ENCODE assay signal across 12 cellular contexts in genomic region chr15:75840659-75841058, GRCh38. TPM values are rescaled to one million over a fixed set of nuclear protein-coding genes. Genes with fewer than 3 reads are reported as not detected.
DNase-seq lines count a peak whose midpoint lies in the region; ATAC-seq and TF ChIP-seq lines count a peak whose summit lies in the region.
"Had no signal": no experiment of that assay in that cellular context is flagged by ENCODE, and none has a peak within 500 bp of the region (broad histone marks: within the 10 kb centered on the region; RNA-seq: fewer than 3 reads in every experiment).

No MANE protein-coding gene starts in this region.

- H3K9ac ChIP-seq in mammary epithelial cell (ENCODE audit: insufficient read depth, low read length), result no peak overlapping the region

- H3K79me2 ChIP-seq in mammary epithelial cell (ENCODE audit: insufficient read depth, low read length), result peaks cover 16% of the 10 kb centered on the region

- H3K4me1 Mint-ChIP-seq in T-helper 2 cell treated with Interferon-gamma antibody and Interleukin-4, amounts not matched to agents 5 μg/mL and 100 μg/mL, for 36 hours (ENCODE audit: low read depth), result peaks cover 26% of the 10 kb centered on the region

- ATAC-seq in GM21528 (IDR thresholded peaks at IDR 0.05; ENCODE audit: low FRiP score, unreplicated experiment), result no peak
- ATAC-seq in HG03469 (IDR thresholded peaks at IDR 0.05; ENCODE audit: unreplicated experiment), result no peak

- H4K20me1 ChIP-seq in mammary epithelial cell (ENCODE audit: insufficient read depth, low read length), result no peaks in the 10 kb centered on the region

- H3K4me2 ChIP-seq in mammary epithelial cell (ENCODE audit: insufficient read depth, low read depth, low read length), result no peak overlapping the region

- H3K27me3 Mint-ChIP-seq in T-helper 2 cell treated with Interferon-gamma antibody and Interleukin-4, amounts not matched to agents 5 μg/mL and 100 μg/mL, for 36 hours (ENCODE audit: low read depth), result peaks cover 18% of the 10 kb centered on the region

- no peak overlapping the region for H3K4me3 ChIP-seq in mammary epithelial cell (replicated peaks in 1 of 3; ENCODE audit: insufficient read depth in 1 of 3, low read depth in 2 of 3, low read length in 3 of 3)
- H3K4me3 ChIP-seq: tibial artery had no signal

- H3K27me3 ChIP-seq in mammary epithelial cell (ENCODE audit: insufficient read depth, low read length), result no peaks in the 10 kb centered on the region
- H3K27me3 ChIP-seq: tibial artery had no signal

- BruUV-seq in mammary epithelial cell (replicated peaks; lab: Mats Ljungman, UMichigan), result no TSS peak

- no peaks in the 10 kb centered on the region for H3K9me3 ChIP-seq in mammary epithelial cell (replicated peaks; ENCODE audit: insufficient read depth, low read length)
- H3K9me3 ChIP-seq: tibial artery had no signal

- DNase-seq in NCI-H82 (lab: John Stamatoyannopoulos, UW), result peak; percentile 54
- DNase-seq in NCI-H82 treated with DMSO at 0.1 percent for 48 hours (lab: John Stamatoyannopoulos, UW; ENCODE audit: unreplicated experiment), result no peak
- no peak for DNase-seq in mammary epithelial cell
- DNase-seq in iPS-NIHi11 (ENCODE audit: low spot score), result peak; percentile 41
- no peak for DNase-seq in T-helper 2 cell treated with Interferon-gamma antibody and Interleukin-4, amounts not matched to agents 5 μg/mL and 100 μg/mL, for 36 hours (ENCODE audit: low spot score)
- DNase-seq in effector CD4-positive, alpha-beta T cell, result no peak
- DNase-seq: activated T-cell treated with anti-CD3 and anti-CD28 coated beads for 4 hours, GOT3, NCI-H345 had no signal

- peaks cover 16% of the 10 kb centered on the region for H3K36me3 Mint-ChIP-seq in T-helper 2 cell treated with Interferon-gamma antibody and Interleukin-4, amounts not matched to agents 5 μg/mL and 100 μg/mL, for 36 hours (ENCODE audit: low read depth)

- H3K4me3 Mint-ChIP-seq in T-helper 2 cell treated with Interferon-gamma antibody and Interleukin-4, amounts not matched to agents 5 μg/mL and 100 μg/mL, for 36 hours, result no peak overlapping the region

- CTCF ChIA-PET in mammary epithelial cell (lab: Charles Lee; ENCODE audit: low non-redundant PET), result no interaction called here

- H3K36me3 ChIP-seq in mammary epithelial cell (ENCODE audit: insufficient read depth, low read length), result no peaks in the 10 kb centered on the region
- H3K36me3 ChIP-seq: tibial artery had no signal

- intact Hi-C loops in mammary epithelial cell (cut with micrococcal nuclease), result no loop called here

- peak overlapping the region; percentile 38 for H2AFZ ChIP-seq in mammary epithelial cell (ENCODE audit: low read depth, low read length)

- H3K27ac ChIP-seq in mammary epithelial cell (ENCODE audit: insufficient read depth, low read depth, low read length), result no peak overlapping the region

- TF ChIP-seq CTCF in mammary epithelial cell (conservative IDR thresholded peaks at IDR 0.05 in 1 of 2, IDR thresholded peaks at IDR 0.05 in 1 of 2; ENCODE audit: extremely low read depth in 1 of 2, insufficient read depth in 1 of 2, low read depth in 1 of 2, low read length in 2 of 2), result no peak

- H3K9me3 Mint-ChIP-seq in T-helper 2 cell treated with Interferon-gamma antibody and Interleukin-4, amounts not matched to agents 5 μg/mL and 100 μg/mL, for 36 hours, result no peaks in the 10 kb centered on the region

- dilution Hi-C loops in mammary epithelial cell (cut with HindIII; ENCODE audit: low sequenced_read_pairs), result no loop called here

- H3K4me1 ChIP-seq in mammary epithelial cell (ENCODE audit: insufficient read depth, low read length), result peaks cover 45% of the 10 kb centered on the region

- no peak overlapping the region for H3K27ac Mint-ChIP-seq in T-helper 2 cell treated with Interferon-gamma antibody and Interleukin-4, amounts not matched to agents 5 μg/mL and 100 μg/mL, for 36 hours

- in situ Hi-C loops in mammary epithelial cell (cut with MboI; ENCODE audit: low sequenced_read_pairs in 2 of 2), result no loop called here

RNA-seq across cellular contexts. Expression of gene UBE2Q2, which starts 2.6 kb away (rescaled TPM):
- total RNA-seq in mammary epithelial cell, result 10 to 100 TPM; 47.9 to 57.2 TPM
- 21.5 TPM for polyA plus RNA-seq in mammary epithelial cell
- 22.1 TPM for polyA minus RNA-seq in mammary epithelial cell

Comparison
In these comparisons a context has a peak if more than half of its experiments do, and no peak if none do; other contexts are left out.
1. DNase-seq: peak in NCI-H82 (single experiment) and iPS-NIHi11 (single experiment); none in NCI-H82 treated with DMSO at 0.1 percent for 48 hours (single experiment), mammary epithelial cell (single experiment), T-helper 2 cell treated with Interferon-gamma antibody and Interleukin-4, amounts not matched to agents 5 μg/mL and 100 μg/mL, for 36 hours (single experiment) and effector CD4-positive, alpha-beta T cell (single experiment).